9 cellular contexts compared by ENCODE assay signal in genomic region chr15:40238927-40239591, GRCh38. TPM values are rescaled to one million over a fixed set of nuclear protein-coding genes. Genes with fewer than 3 reads are reported as not detected.
DNase-seq lines count a peak whose midpoint lies in the region; ATAC-seq, FAIRE-seq and TF ChIP-seq lines count a peak whose summit lies in the region.
"Had no signal": no experiment of that assay in that cellular context is flagged by ENCODE, and none has a peak within 500 bp of the region (broad histone marks: within the 10 kb centered on the region; RNA-seq: fewer than 3 reads in every experiment).

PAK6 (plus strand) TSS chr15:40239063; CDS start chr15:40264786, 25,723 bp downstream.

- peaks cover 5% of the 10 kb centered on the region for H3K4me1 ChIP-seq in CD8-positive, alpha-beta memory T cell (ENCODE audit: insufficient read depth, low read length)

- peaks cover 0 to 2% (median 0%) of the 10 kb centered on the region in 3 donors for H3K36me3 Mint-ChIP-seq in CD8-positive, alpha-beta memory T cell
- H3K36me3 Mint-ChIP-seq in T-cell, result no peaks in the 10 kb centered on the region

- no peaks in the 10 kb centered on the region for H3K36me3 ChIP-seq in CD8-positive, alpha-beta memory T cell (ENCODE audit: insufficient read depth, low read length)

- peaks cover 2 to 15% (median 6%) of the 10 kb centered on the region in 3 donors for H3K4me1 Mint-ChIP-seq in CD8-positive, alpha-beta memory T cell
- peaks cover 6 to 9% (median 9%) of the 10 kb centered on the region in 3 donors for H3K4me1 Mint-ChIP-seq in T-cell

- no peaks in the 10 kb centered on the region for H3K9me3 Mint-ChIP-seq in CD8-positive, alpha-beta memory T cell
- H3K9me3 Mint-ChIP-seq in T-cell, result no peaks in the 10 kb centered on the region

- peaks cover 3% of the 10 kb centered on the region for H3K27me3 ChIP-seq in CD8-positive, alpha-beta memory T cell (ENCODE audit: insufficient read depth, low read length, poor library complexity, severe bottlenecking)
- peaks cover 0 to 18% (median 0%) of the 10 kb centered on the region in 45 donors for H3K27me3 ChIP-seq in dorsolateral prefrontal cortex

- peak; percentile 73 for FAIRE-seq in HTR-8/SVneo (lab: Jason Lieb, UNC)

- peak in 3 of 5 donors; percentile 13 to 44 (median 16) for DNase-seq in CD8-positive, alpha-beta memory T cell
- peak; percentile 56 for DNase-seq in HTR-8/SVneo (ENCODE audit: insufficient read length, low spot score)
- DNase-seq in T-cell, result peak in 8 of 34 experiments; percentile 2 to 20 (median 12)
- peak in 9 of 10 donors; percentile 40 to 90 (median 78) for DNase-seq in dorsolateral prefrontal cortex
- DNase-seq in lung microvascular endothelial cell (ENCODE audit: low read depth in 2 of 2), result peak; percentile 24 to 29
- DNase-seq in stimulated activated CD8-positive, alpha-beta memory T cell treated with anti-CD3 and anti-CD28 coated beads, Interleukin-4, amount 100 ng/mL, for 24 hours (ENCODE audit: low read depth), result peak; percentile 20
- DNase-seq in OCI-M2 (lab: John Stamatoyannopoulos, UW; ENCODE audit: unreplicated experiment), result no peak

- H3K4me3 Mint-ChIP-seq in CD8-positive, alpha-beta memory T cell, result peak within 1 kb of the TSS in 3 of 7 donors; percentile 32 to 54 (median 53)
- peak within 1 kb of the TSS; percentile 17 to 49 (median 46) for H3K4me3 Mint-ChIP-seq in T-cell

- no peaks in the 10 kb centered on the region for H3K9me3 ChIP-seq in CD8-positive, alpha-beta memory T cell (ENCODE audit: low read length)

- TF ChIP-seq CTCF in dorsolateral prefrontal cortex (IDR thresholded peaks at IDR 0.05 in 54 of 56, conservative IDR thresholded peaks at IDR 0.05 in 2 of 56; ENCODE audit: low read depth in 1 of 56, partially characterized antibody in 56 of 56), result no peak

- no peak within 1 kb of the TSS for H3K27ac ChIP-seq in CD8-positive, alpha-beta memory T cell (ENCODE audit: low read depth, low read length)
- peak within 1 kb of the TSS in 54 of 59 donors; percentile 26 to 89 (median 72) for H3K27ac ChIP-seq in dorsolateral prefrontal cortex
- H3K27ac ChIP-seq: KMS-11 had no signal

- POLR2A ChIA-PET in CD8-positive, alpha-beta memory T cell (lab: Charles Lee), result no interaction called here
- POLR2A ChIA-PET in T-cell (lab: Charles Lee), result interaction anchor here in 1 of 2 donors (1.0 kb wide), 1 partner anchor 12 kb away, joined by 3 read pairs; no protein-coding TSS in a partner anchor

- CTCF ChIA-PET in CD8-positive, alpha-beta memory T cell (lab: Charles Lee), result interaction anchor here (1.1 to 3.0 kb wide), 2 partner anchors 21 to 37 kb away, joined by 3 to 12 read pairs; no protein-coding TSS in a partner anchor
- CTCF ChIA-PET in T-cell (lab: Charles Lee), result interaction anchor here (0.6 to 0.7 kb wide), 2 partner anchors 22 to 101 kb away, joined by 3 to 10 read pairs; no protein-coding TSS in a partner anchor

- intact Hi-C loops in dorsolateral prefrontal cortex (cut with DNase I), result no loop called here

- peaks cover 13 to 23% of the 10 kb centered on the region in 2 donors for H3K27me3 Mint-ChIP-seq in CD8-positive, alpha-beta memory T cell
- peaks cover 16 to 30% of the 10 kb centered on the region in 2 donors for H3K27me3 Mint-ChIP-seq in T-cell

- H3K27ac Mint-ChIP-seq in CD8-positive, alpha-beta memory T cell, result peak within 1 kb of the TSS in 2 of 8 donors; percentile 29 to 37
- peak within 1 kb of the TSS in 1 of 2 donors; percentile 33 for H3K27ac Mint-ChIP-seq in T-cell

- peak in 1 of 4 experiments; percentile 47 for ATAC-seq in T-cell (replicated peaks in 1 of 4)
- ATAC-seq in GM21529 (IDR thresholded peaks at IDR 0.05; ENCODE audit: unreplicated experiment), result no peak

- H3K4me3 ChIP-seq in CD8-positive, alpha-beta memory T cell (ENCODE audit: low read length), result no peak within 1 kb of the TSS
- peak within 1 kb of the TSS; percentile 7 to 67 (median 48) for H3K4me3 ChIP-seq in dorsolateral prefrontal cortex

RNA-seq across cellular contexts. Expression of gene PAK6, which starts in this region (rescaled TPM):
- total RNA-seq in CD8-positive, alpha-beta memory T cell, result 1 to 10 TPM; 1.7 to 1.9 TPM
- polyA plus RNA-seq in CD8-positive, alpha-beta memory T cell, result 2.8 TPM
- total RNA-seq in T-cell (1 to 10 TPM in 2 of 5 donors, under 1 TPM in 1, not detected in 2; 0.28 to 2.1 (median 1.4) TPM), dorsolateral prefrontal cortex (10 to 100 TPM in 119 of 120 experiments, 1 to 10 TPM in 1; 8.3 to 67.8 (median 34.1) TPM), lung microvascular endothelial cell (not detected in 2 replicates)

Comparison
In these comparisons a context has a peak if more than half of its experiments do, and no peak if none do; other contexts are left out.
1. Peak in DNase-seq in lung microvascular endothelial cell; RNA of the gene not detected or under 1 TPM.